In the genomic region with DNA sequence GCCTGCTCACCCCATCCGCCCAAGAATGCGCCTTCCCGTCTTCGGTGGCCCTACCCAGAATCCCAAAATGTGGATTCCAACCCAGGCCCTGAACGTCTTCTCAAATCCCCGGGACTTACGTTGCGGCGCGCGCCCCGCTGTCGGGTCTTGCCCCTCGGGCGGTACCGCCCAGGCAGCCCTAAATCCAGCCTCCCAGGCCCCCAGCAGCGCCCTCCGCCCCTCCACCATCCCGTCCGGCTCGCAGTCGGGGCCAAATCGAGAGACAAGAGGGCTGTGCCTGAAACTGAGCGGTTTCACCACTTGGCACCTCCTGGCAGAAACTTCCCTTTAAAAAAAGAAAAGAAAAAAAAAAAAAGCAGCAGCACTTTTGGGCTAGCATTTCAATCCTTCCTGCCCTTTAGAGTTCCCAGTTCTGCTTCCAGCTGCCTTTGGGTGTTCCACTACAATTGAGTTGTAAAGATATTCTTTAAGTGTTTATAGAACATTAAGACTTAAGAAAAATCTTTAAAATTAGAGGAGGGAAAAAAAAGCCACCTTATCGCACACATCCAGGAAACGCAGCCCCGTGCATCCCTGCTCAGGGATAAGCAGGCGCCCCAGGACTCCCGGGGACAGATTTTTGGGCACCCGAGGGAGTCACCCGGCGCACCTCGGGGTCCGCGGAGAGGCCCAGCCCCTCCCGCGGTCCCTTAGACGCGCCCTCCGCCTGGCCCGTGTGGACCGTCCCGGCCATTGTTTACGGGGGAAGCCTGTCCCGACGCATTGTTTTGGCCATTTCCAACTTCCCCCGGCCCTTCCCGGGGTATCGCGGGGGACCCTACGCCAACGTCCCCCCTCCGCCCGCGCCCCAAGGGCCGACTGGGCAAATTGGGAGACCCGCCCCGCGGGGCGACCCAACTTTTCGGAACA, we compare ENCODE assay signal across 2 cellular contexts.
TF ChIP-seq lines count a peak whose summit lies in the region.

No MANE protein-coding gene starts in this region.

TF ChIP-seq in SK-N-SH treated with all-trans-retinoic acid at 6 μM for 48 hours, 23 proteins besides CTCF, POLR2A, EP300 and RAD21 (continued from another document):
- TF ChIP-seq, protein P1, sequence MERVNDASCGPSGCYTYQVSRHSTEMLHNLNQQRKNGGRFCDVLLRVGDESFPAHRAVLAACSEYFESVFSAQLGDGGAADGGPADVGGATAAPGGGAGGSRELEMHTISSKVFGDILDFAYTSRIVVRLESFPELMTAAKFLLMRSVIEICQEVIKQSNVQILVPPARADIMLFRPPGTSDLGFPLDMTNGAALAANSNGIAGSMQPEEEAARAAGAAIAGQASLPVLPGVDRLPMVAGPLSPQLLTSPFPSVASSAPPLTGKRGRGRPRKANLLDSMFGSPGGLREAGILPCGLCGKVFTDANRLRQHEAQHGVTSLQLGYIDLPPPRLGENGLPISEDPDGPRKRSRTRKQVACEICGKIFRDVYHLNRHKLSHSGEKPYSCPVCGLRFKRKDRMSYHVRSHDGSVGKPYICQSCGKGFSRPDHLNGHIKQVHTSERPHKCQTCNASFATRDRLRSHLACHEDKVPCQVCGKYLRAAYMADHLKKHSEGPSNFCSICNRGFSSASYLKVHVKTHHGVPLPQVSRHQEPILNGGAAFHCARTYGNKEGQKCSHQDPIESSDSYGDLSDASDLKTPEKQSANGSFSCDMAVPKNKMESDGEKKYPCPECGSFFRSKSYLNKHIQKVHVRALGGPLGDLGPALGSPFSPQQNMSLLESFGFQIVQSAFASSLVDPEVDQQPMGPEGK (CRISPR knock-in tag; IDR thresholded peaks at IDR 0.05; ENCODE audit: borderline replicate concordance) = no peak
- TF ChIP-seq ZC3H10 (CRISPR knock-in tag; IDR thresholded peaks at IDR 0.05) (no peak), ISL1 (CRISPR knock-in tag; IDR thresholded peaks at IDR 0.05) (no peak), CSDC2 (CRISPR knock-in tag; IDR thresholded peaks at IDR 0.05) (no peak), ZFP30 (CRISPR knock-in tag; IDR thresholded peaks at IDR 0.05) (no peak), TOX (CRISPR knock-in tag; IDR thresholded peaks at IDR 0.05; ENCODE audit: borderline replicate concordance) (no peak), RARB (CRISPR knock-in tag; IDR thresholded peaks at IDR 0.05) (no peak), CREB5 (CRISPR knock-in tag; IDR thresholded peaks at IDR 0.05; ENCODE audit: low read depth) (no peak)
- TF ChIP-seq, protein P2, sequence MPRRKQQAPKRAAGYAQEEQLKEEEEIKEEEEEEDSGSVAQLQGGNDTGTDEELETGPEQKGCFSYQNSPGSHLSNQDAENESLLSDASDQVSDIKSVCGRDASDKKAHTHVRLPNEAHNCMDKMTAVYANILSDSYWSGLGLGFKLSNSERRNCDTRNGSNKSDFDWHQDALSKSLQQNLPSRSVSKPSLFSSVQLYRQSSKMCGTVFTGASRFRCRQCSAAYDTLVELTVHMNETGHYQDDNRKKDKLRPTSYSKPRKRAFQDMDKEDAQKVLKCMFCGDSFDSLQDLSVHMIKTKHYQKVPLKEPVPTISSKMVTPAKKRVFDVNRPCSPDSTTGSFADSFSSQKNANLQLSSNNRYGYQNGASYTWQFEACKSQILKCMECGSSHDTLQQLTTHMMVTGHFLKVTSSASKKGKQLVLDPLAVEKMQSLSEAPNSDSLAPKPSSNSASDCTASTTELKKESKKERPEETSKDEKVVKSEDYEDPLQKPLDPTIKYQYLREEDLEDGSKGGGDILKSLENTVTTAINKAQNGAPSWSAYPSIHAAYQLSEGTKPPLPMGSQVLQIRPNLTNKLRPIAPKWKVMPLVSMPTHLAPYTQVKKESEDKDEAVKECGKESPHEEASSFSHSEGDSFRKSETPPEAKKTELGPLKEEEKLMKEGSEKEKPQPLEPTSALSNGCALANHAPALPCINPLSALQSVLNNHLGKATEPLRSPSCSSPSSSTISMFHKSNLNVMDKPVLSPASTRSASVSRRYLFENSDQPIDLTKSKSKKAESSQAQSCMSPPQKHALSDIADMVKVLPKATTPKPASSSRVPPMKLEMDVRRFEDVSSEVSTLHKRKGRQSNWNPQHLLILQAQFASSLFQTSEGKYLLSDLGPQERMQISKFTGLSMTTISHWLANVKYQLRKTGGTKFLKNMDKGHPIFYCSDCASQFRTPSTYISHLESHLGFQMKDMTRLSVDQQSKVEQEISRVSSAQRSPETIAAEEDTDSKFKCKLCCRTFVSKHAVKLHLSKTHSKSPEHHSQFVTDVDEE (CRISPR knock-in tag; IDR thresholded peaks at IDR 0.05) = no peak

TF ChIP-seq in H1, 55 proteins besides CTCF, POLR2A, EP300 and RAD21 (continued from another document):
- TF ChIP-seq ATF3 (IDR thresholded peaks at IDR 0.05; ENCODE audit: insufficient read depth, low read depth, low read length) = no peak
- 0 out of 4 replicates have a peak, but pooled peaks of 1 of the 2 experiments have one; percentile 24 for TF ChIP-seq HDAC2 (IDR thresholded peaks at IDR 0.05; ENCODE audit: borderline replicate concordance in 1 of 2, low read depth in 2 of 2, low read length in 2 of 2)
- TF ChIP-seq EZH2 (IDR thresholded peaks at IDR 0.05; ENCODE audit: low read depth, low read length, severe bottlenecking) = no peak
- TF ChIP-seq PHF8 (conservative IDR thresholded peaks at IDR 0.05; ENCODE audit: low read depth, low read length) = no peak
- TF ChIP-seq TBP (IDR thresholded peaks at IDR 0.05; ENCODE audit: low read depth, low read length) = 0 out of 2 replicates have a peak, but pooled peaks have one; percentile 63
- TF ChIP-seq BACH1 (IDR thresholded peaks at IDR 0.05; ENCODE audit: low read length) = no peak
- no peak for TF ChIP-seq ASH2L (IDR thresholded peaks at IDR 0.05; ENCODE audit: low read length)
- TF ChIP-seq TAF1 (IDR thresholded peaks at IDR 0.05; ENCODE audit: low read depth, low read length) = peak; percentile 72
- no peak for TF ChIP-seq BRCA1 (IDR thresholded peaks at IDR 0.05; ENCODE audit: low read depth, low read length)
- TF ChIP-seq ZNF274 (IDR thresholded peaks at IDR 0.05; ENCODE audit: borderline replicate concordance, extremely low read depth, low read length) = no peak
- TF ChIP-seq SIX5 (IDR thresholded peaks at IDR 0.05; ENCODE audit: low read depth, low read length) = no peak
- peak; percentile 51 for TF ChIP-seq POLR2AphosphoS5 (IDR thresholded peaks at IDR 0.05; ENCODE audit: low read depth, low read length)
- peak; percentile 53 for TF ChIP-seq TAF7 (optimal IDR thresholded peaks at IDR 0.05; ENCODE audit: borderline replicate concordance, low read depth, low read length)
- TF ChIP-seq TEAD4 (IDR thresholded peaks at IDR 0.05; ENCODE audit: low read depth, low read length) = peak; percentile 35; the same call in 1 of the 2 replicates
- no peak for TF ChIP-seq FOSL1 (IDR thresholded peaks at IDR 0.05; ENCODE audit: insufficient read depth, low read depth, low read length)
- TF ChIP-seq, protein P3, sequence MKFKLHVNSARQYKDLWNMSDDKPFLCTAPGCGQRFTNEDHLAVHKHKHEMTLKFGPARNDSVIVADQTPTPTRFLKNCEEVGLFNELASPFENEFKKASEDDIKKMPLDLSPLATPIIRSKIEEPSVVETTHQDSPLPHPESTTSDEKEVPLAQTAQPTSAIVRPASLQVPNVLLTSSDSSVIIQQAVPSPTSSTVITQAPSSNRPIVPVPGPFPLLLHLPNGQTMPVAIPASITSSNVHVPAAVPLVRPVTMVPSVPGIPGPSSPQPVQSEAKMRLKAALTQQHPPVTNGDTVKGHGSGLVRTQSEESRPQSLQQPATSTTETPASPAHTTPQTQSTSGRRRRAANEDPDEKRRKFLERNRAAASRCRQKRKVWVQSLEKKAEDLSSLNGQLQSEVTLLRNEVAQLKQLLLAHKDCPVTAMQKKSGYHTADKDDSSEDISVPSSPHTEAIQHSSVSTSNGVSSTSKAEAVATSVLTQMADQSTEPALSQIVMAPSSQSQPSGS (IDR thresholded peaks at IDR 0.05; ENCODE audit: low read length) = no peak
- TF ChIP-seq RXRA (IDR thresholded peaks at IDR 0.05; ENCODE audit: insufficient read depth, low read depth, low read length) = no peak
